ENCODE assay signal across 1 cellular context in genomic region chr5:154740483-154740882, GRCh38.
TF ChIP-seq lines count a peak whose summit lies in the region.

No MANE protein-coding gene starts in this region.

TF ChIP-seq in SK-N-SH, 30 proteins besides CTCF, POLR2A, EP300 and RAD21 (continued from another document):
- TF ChIP-seq, protein P1, sequence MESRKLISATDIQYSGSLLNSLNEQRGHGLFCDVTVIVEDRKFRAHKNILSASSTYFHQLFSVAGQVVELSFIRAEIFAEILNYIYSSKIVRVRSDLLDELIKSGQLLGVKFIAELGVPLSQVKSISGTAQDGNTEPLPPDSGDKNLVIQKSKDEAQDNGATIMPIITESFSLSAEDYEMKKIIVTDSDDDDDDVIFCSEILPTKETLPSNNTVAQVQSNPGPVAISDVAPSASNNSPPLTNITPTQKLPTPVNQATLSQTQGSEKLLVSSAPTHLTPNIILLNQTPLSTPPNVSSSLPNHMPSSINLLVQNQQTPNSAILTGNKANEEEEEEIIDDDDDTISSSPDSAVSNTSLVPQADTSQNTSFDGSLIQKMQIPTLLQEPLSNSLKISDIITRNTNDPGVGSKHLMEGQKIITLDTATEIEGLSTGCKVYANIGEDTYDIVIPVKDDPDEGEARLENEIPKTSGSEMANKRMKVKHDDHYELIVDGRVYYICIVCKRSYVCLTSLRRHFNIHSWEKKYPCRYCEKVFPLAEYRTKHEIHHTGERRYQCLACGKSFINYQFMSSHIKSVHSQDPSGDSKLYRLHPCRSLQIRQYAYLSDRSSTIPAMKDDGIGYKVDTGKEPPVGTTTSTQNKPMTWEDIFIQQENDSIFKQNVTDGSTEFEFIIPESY (IDR thresholded peaks at IDR 0.05; ENCODE audit: borderline replicate concordance, low read depth) = no peak
- TF ChIP-seq FOSL2 (IDR thresholded peaks at IDR 0.05; ENCODE audit: borderline replicate concordance, low read depth) (no peak), EZH2phosphoT487 (IDR thresholded peaks at IDR 0.05; ENCODE audit: borderline replicate concordance, low read depth) (no peak), CHD2 (IDR thresholded peaks at IDR 0.05; ENCODE audit: low read length, partially characterized antibody) (no peak), NRF1 (IDR thresholded peaks at IDR 0.05; ENCODE audit: low read depth, low read length) (no peak), TAF1 (IDR thresholded peaks at IDR 0.05; ENCODE audit: borderline replicate concordance, low read depth, low read length) (no peak), RCOR1 (IDR thresholded peaks at IDR 0.05; ENCODE audit: low read length) (no peak), RFX5 (IDR thresholded peaks at IDR 0.05; ENCODE audit: low read length) (no peak)
- TF ChIP-seq, protein P2, sequence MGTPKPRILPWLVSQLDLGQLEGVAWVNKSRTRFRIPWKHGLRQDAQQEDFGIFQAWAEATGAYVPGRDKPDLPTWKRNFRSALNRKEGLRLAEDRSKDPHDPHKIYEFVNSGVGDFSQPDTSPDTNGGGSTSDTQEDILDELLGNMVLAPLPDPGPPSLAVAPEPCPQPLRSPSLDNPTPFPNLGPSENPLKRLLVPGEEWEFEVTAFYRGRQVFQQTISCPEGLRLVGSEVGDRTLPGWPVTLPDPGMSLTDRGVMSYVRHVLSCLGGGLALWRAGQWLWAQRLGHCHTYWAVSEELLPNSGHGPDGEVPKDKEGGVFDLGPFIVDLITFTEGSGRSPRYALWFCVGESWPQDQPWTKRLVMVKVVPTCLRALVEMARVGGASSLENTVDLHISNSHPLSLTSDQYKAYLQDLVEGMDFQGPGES (IDR thresholded peaks at IDR 0.05; ENCODE audit: low read depth, low read length) = no peak
- TF ChIP-seq, protein P3, sequence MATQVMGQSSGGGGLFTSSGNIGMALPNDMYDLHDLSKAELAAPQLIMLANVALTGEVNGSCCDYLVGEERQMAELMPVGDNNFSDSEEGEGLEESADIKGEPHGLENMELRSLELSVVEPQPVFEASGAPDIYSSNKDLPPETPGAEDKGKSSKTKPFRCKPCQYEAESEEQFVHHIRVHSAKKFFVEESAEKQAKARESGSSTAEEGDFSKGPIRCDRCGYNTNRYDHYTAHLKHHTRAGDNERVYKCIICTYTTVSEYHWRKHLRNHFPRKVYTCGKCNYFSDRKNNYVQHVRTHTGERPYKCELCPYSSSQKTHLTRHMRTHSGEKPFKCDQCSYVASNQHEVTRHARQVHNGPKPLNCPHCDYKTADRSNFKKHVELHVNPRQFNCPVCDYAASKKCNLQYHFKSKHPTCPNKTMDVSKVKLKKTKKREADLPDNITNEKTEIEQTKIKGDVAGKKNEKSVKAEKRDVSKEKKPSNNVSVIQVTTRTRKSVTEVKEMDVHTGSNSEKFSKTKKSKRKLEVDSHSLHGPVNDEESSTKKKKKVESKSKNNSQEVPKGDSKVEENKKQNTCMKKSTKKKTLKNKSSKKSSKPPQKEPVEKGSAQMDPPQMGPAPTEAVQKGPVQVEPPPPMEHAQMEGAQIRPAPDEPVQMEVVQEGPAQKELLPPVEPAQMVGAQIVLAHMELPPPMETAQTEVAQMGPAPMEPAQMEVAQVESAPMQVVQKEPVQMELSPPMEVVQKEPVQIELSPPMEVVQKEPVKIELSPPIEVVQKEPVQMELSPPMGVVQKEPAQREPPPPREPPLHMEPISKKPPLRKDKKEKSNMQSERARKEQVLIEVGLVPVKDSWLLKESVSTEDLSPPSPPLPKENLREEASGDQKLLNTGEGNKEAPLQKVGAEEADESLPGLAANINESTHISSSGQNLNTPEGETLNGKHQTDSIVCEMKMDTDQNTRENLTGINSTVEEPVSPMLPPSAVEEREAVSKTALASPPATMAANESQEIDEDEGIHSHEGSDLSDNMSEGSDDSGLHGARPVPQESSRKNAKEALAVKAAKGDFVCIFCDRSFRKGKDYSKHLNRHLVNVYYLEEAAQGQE (IDR thresholded peaks at IDR 0.05; ENCODE audit: low read depth, low read length) = no peak
